Comparison of ENCODE assay signal across 9 cellular contexts in the genomic region with DNA sequence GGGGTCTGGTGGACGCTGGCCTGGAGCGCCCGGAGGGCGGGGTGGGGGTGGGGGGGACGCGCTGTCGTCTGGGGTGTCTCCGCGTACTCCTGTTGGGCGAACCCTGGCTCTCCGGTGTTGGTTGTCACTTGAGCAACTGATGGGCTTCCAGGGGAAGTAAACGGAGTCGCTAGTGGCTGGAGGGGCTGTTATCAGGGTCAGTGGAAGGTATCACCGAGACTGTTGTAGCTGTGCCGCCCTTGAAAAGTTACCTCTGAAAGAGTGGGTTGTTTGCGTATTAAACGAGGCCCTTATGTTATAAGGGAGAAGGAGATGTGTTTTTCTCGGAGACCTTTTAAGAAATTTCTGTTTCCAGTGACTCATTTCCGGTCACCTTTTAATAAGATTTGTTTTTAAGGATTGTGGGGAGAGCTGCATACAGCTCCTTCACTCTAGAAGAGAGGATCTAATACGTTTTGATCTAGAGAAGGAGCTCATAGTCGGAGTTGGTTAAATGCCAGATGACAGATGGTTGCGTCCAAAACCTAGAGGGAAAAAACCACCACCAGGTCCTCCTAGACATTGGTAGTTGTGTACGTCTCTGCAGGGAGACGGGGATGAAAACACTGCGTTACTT. TPM values are rescaled to one million over a fixed set of nuclear protein-coding genes. Genes with fewer than 3 reads are reported as not detected.
DNase-seq lines count a peak whose midpoint lies in the region; ATAC-seq, FAIRE-seq and TF ChIP-seq lines count a peak whose summit lies in the region.
"Had no signal": no experiment of that assay in that cellular context is flagged by ENCODE, and none has a peak within 500 bp of the region (broad histone marks: within the 10 kb centered on the region; RNA-seq: fewer than 3 reads in every experiment).

No MANE protein-coding gene starts in this region.

- no TSS peak for BruUV-seq in HepG2 (replicated peaks; lab: Mats Ljungman, UMichigan)

- intact Hi-C loops in HepG2 (cut with micrococcal nuclease; ENCODE audit: unreplicated experiment) (no loop called here), right lobe of liver (cut with DNase I) (no loop called here)

- H3K9me3 ChIP-seq in HepG2 (ENCODE audit: low read length) (no peaks in the 10 kb centered on the region), right lobe of liver (no peaks in the 10 kb centered on the region), mesenchymal stem cell (ENCODE audit: control insufficient read depth, low read length) (no peaks in the 10 kb centered on the region)

- TF ChIP-seq CTCF in HepG2 (CRISPR knock-in tag; IDR thresholded peaks at IDR 0.05) (no peak), right lobe of liver (IDR thresholded peaks at IDR 0.05) (no peak), cardiac fibroblast (IDR thresholded peaks at IDR 0.05; ENCODE audit: low read depth, low read length) (no peak)

- no peak overlapping the region for H3K23ac ChIP-seq in mesenchymal stem cell (ENCODE audit: low read length in 2 of 2)

- TF ChIP-seq POLR2A in HepG2 (IDR thresholded peaks at IDR 0.05; ENCODE audit: insufficient read depth in 1 of 2, low read depth in 2 of 2, low read length in 2 of 2) = no peak
- TF ChIP-seq POLR2A in right lobe of liver (IDR thresholded peaks at IDR 0.05) = no peak

- no peak for FAIRE-seq in HepG2 (lab: Jason Lieb, UNC)

- no peaks in the 10 kb centered on the region for H3K79me1 ChIP-seq in mesenchymal stem cell (replicated peaks; ENCODE audit: low read length, poor library complexity, severe bottlenecking)

- no peak overlapping the region for H3K18ac ChIP-seq in mesenchymal stem cell (ENCODE audit: low read depth in 1 of 2, low read length in 2 of 2)

- no peak overlapping the region for H4K8ac ChIP-seq in mesenchymal stem cell (ENCODE audit: low read length)

- H3K14ac ChIP-seq in mesenchymal stem cell (ENCODE audit: low read length in 2 of 2) = no peak overlapping the region

- DNase-seq in HepG2 (ENCODE audit: low spot score) (no peak), right lobe of liver (no peak), cardiac fibroblast (ENCODE audit: low read depth in 2 of 2) (peak; percentile 9 to 21), mesenchymal stem cell (no peak)
- no peak for DNase-seq in natural killer cell treated with Interleukin-12 subunit alpha and Interleukin-12 subunit beta and Interleukin-15 and Interleukin-18, amount 100 ng/mL, for 72 hours (ENCODE audit: low spot score)

- CTCF ChIA-PET in HepG2 (lab: Yijun Ruan, JAX; ENCODE audit: low intra/inter-chr PET ratio, low total read pairs) = no interaction called here

- H2AFZ ChIP-seq in HepG2 (ENCODE audit: low read length) (no peak overlapping the region), mesenchymal stem cell (ENCODE audit: low read depth, low read length) (no peak overlapping the region)

- H3K36me3 Mint-ChIP-seq in natural killer cell treated with Interleukin-12 subunit alpha and Interleukin-12 subunit beta and Interleukin-15 and Interleukin-18, amount 100 ng/mL, for 72 hours = no peaks in the 10 kb centered on the region

- H2AK5ac ChIP-seq in mesenchymal stem cell (ENCODE audit: low read length, severe bottlenecking) = no peak overlapping the region

- no peak overlapping the region for H3K4ac ChIP-seq in mesenchymal stem cell (ENCODE audit: low read depth in 1 of 2, low read length in 2 of 2)

- no peak overlapping the region for H3K27ac ChIP-seq in HepG2 (ENCODE audit: extremely low read length, insufficient read depth, low read length)
- H3K27ac ChIP-seq in right lobe of liver = no peak overlapping the region
- H3K27ac ChIP-seq in mesenchymal stem cell (ENCODE audit: low read length, poor library complexity, severe bottlenecking) = no peak overlapping the region
- H3K27ac ChIP-seq: C4-2B had no signal

- H3K4me2 ChIP-seq in HepG2 (ENCODE audit: low read depth, low read length) (no peak overlapping the region), mesenchymal stem cell (ENCODE audit: low read length, poor library complexity, severe bottlenecking) (peak overlapping the region; percentile 97)

- peaks cover 40 to 44% of the 10 kb centered on the region in 2 donors for H3K27me3 Mint-ChIP-seq in natural killer cell treated with Interleukin-12 subunit alpha and Interleukin-12 subunit beta and Interleukin-15 and Interleukin-18, amount 100 ng/mL, for 72 hours

- WGBS in HepG2 (ENCODE audit: low lambda C conversion rate) = 17% methylated on average over 15 of the region's 25 CpGs
- WGBS in right lobe of liver (ENCODE audit: insufficient coverage, low coverage, low lambda C conversion rate, missing lambda C conversion rate) = 18% methylated on average over 16 of the region's 25 CpGs
- 12% methylated on average over 24 of the region's 25 CpGs for WGBS in mesenchymal stem cell

- no peaks in the 10 kb centered on the region for H3K79me2 ChIP-seq in HepG2 (ENCODE audit: insufficient read depth, low read length)

- H3K27me3 ChIP-seq in HepG2 (ENCODE audit: control insufficient read depth in 1 of 2, insufficient read depth in 2 of 2, low read length in 2 of 2) = peaks cover 6 to 34% of the 10 kb centered on the region in 2 experiments
- H3K27me3 ChIP-seq in right lobe of liver = peaks cover 0 to 15% of the 10 kb centered on the region in 2 donors
- peaks cover 7 to 32% of the 10 kb centered on the region in 2 experiments for H3K27me3 ChIP-seq in mesenchymal stem cell (ENCODE audit: control insufficient read depth in 1 of 2, insufficient read depth in 1 of 2, low read length in 2 of 2)

- H3K4me1 Mint-ChIP-seq in natural killer cell treated with Interleukin-12 subunit alpha and Interleukin-12 subunit beta and Interleukin-15 and Interleukin-18, amount 100 ng/mL, for 72 hours (ENCODE audit: low read depth in 2 of 2) = no peaks in the 10 kb centered on the region

- H4K91ac ChIP-seq in mesenchymal stem cell (ENCODE audit: low read length) = no peak overlapping the region

- H2BK12ac ChIP-seq in mesenchymal stem cell (ENCODE audit: low read length in 2 of 2) = no peak overlapping the region

- H3K36me3 ChIP-seq in HepG2 (replicated peaks in 1 of 2; ENCODE audit: control insufficient read depth in 1 of 2, insufficient read depth in 2 of 2, low read length in 2 of 2) (no peaks in the 10 kb centered on the region), right lobe of liver (no peaks in the 10 kb centered on the region), mesenchymal stem cell (ENCODE audit: control insufficient read depth in 1 of 2, insufficient read depth in 2 of 2, low read depth in 1 of 2, low read length in 2 of 2) (no peaks in the 10 kb centered on the region)

- H3K9me3 Mint-ChIP-seq in natural killer cell treated with Interleukin-12 subunit alpha and Interleukin-12 subunit beta and Interleukin-15 and Interleukin-18, amount 100 ng/mL, for 72 hours = peaks cover 2% of the 10 kb centered on the region

- H3K4me3 ChIP-seq in HepG2 (replicated peaks in 1 of 3; ENCODE audit: insufficient read depth in 1 of 3, low read depth in 2 of 3, low read length in 3 of 3) (peak overlapping the region in 1 of 3 experiments; percentile 48; a peak in 1 of 6 replicates), right lobe of liver (no peak overlapping the region), cardiac fibroblast (replicated peaks in 1 of 2; ENCODE audit: low read depth in 2 of 2, low read length in 2 of 2) (peak overlapping the region; percentile 33 to 35), mesenchymal stem cell (ENCODE audit: insufficient read depth in 1 of 2, low read depth in 1 of 2, low read length in 2 of 2) (peak overlapping the region; percentile 51 to 80)

- no peak overlapping the region for H3K4me3 Mint-ChIP-seq in natural killer cell treated with Interleukin-12 subunit alpha and Interleukin-12 subunit beta and Interleukin-15 and Interleukin-18, amount 100 ng/mL, for 72 hours

- POLR2A ChIA-PET in HepG2 (lab: Yijun Ruan, JAX) = no interaction called here

- H3K9ac ChIP-seq in HepG2 (ENCODE audit: insufficient read depth, low read depth, low read length) = no peak overlapping the region
- peak overlapping the region; percentile 73 for H3K9ac ChIP-seq in mesenchymal stem cell (ENCODE audit: low read length)

- TF ChIP-seq EP300 in HepG2 (IDR thresholded peaks at IDR 0.05; ENCODE audit: low read depth in 2 of 2, low read length in 2 of 2) = no peak
- TF ChIP-seq EP300 in HepG2 (CRISPR knock-in tag; IDR thresholded peaks at IDR 0.05; ENCODE audit: borderline replicate concordance) = no peak

- no peaks in the 10 kb centered on the region for H4K20me1 ChIP-seq in HepG2 (ENCODE audit: insufficient read depth, low read length)

- no peak overlapping the region for H2BK120ac ChIP-seq in mesenchymal stem cell (ENCODE audit: low read depth, low read length)

- no peak overlapping the region for H2BK15ac ChIP-seq in mesenchymal stem cell (ENCODE audit: low read depth, poor library complexity, severe bottlenecking)

- peak; percentile 23 for ATAC-seq in HepG2
- ATAC-seq in right lobe of liver = no peak
- no peak for ATAC-seq in natural killer cell treated with Interleukin-12 subunit alpha and Interleukin-12 subunit beta and Interleukin-15 and Interleukin-18, amount 100 ng/mL, for 72 hours
- ATAC-seq in GM19395 (IDR thresholded peaks at IDR 0.05; ENCODE audit: unreplicated experiment) = no peak
- no peak for ATAC-seq in GM18907 (IDR thresholded peaks at IDR 0.05; ENCODE audit: unreplicated experiment)
- ATAC-seq in HG02623 (IDR thresholded peaks at IDR 0.05; ENCODE audit: unreplicated experiment) = no peak

- TF ChIP-seq RAD21 in HepG2 (CRISPR knock-in tag; IDR thresholded peaks at IDR 0.05) = no peak

- no peak overlapping the region for H3K27ac Mint-ChIP-seq in natural killer cell treated with Interleukin-12 subunit alpha and Interleukin-12 subunit beta and Interleukin-15 and Interleukin-18, amount 100 ng/mL, for 72 hours

- no peak overlapping the region for H2BK5ac ChIP-seq in mesenchymal stem cell (ENCODE audit: low read depth, low read length, poor library complexity, severe bottlenecking)

- in situ Hi-C loops in HepG2 (cut with HindIII; ENCODE audit: extremely low pct_ligation_motif_present, low pct_unique_long_range_greater_than_20kb) = no loop called here

- H3K4me1 ChIP-seq in HepG2 (ENCODE audit: insufficient read depth, low read length) (no peaks in the 10 kb centered on the region), right lobe of liver (peaks cover 0 to 9% (median 0%) of the 10 kb centered on the region in 4 donors), mesenchymal stem cell (ENCODE audit: control insufficient read depth, insufficient read depth, low read depth, low read length) (peaks cover 14% of the 10 kb centered on the region)

RNA-seq across cellular contexts. Expression of gene DBX2, which starts 0.7 kb away (rescaled TPM):
- total RNA-seq in HepG2 (2016; rRNA removed; fragmentation: Illumina TruSeq; extraction: Trizol) (not detected in 2 replicates), right lobe of liver (not detected)
- not detected in 2 replicates for total RNA-seq in HepG2 (2016; cell fraction: cytosol; rRNA removed; fragmentation: Illumina TruSeq; extraction: Trizol; ENCODE audit: low read depth)
- total RNA-seq in HepG2 (2016; cell fraction: insoluble cytoplasmic fraction; rRNA removed; fragmentation: Illumina TruSeq; extraction: Trizol) = not detected in 2 replicates
- total RNA-seq in HepG2 (2016; cell fraction: membrane; rRNA removed; fragmentation: Illumina TruSeq; extraction: Trizol) = not detected in 2 replicates
- not detected in 2 replicates for total RNA-seq in HepG2 (2016; cell fraction: nucleus; rRNA removed; fragmentation: Illumina TruSeq; extraction: Trizol)
- not detected in 2 replicates for polyA plus RNA-seq in HepG2 (2011; rRNA removed)
- polyA plus RNA-seq in HepG2 (2011; cell fraction: cytosol; rRNA removed) = not detected in 2 replicates
- not detected in 2 replicates for polyA plus RNA-seq in HepG2 (2011; cell fraction: nucleus; rRNA removed)
- polyA plus RNA-seq in HepG2 (2012) = not detected in 2 replicates
- not detected in 2 replicates for polyA plus RNA-seq in HepG2 (2016; cell fraction: cytosol; fragmentation: Illumina TruSeq; extraction: Trizol; ENCODE audit: low read depth)
- polyA plus RNA-seq in HepG2 (2016; cell fraction: insoluble cytoplasmic fraction; fragmentation: Illumina TruSeq; extraction: Trizol; ENCODE audit: low read depth) = not detected in 2 replicates
- polyA plus RNA-seq in HepG2 (2016; cell fraction: membrane; fragmentation: Illumina TruSeq; extraction: Trizol; ENCODE audit: low read depth) = not detected in 2 replicates
- not detected in 2 replicates for polyA plus RNA-seq in HepG2 (2016; cell fraction: nucleus; fragmentation: Illumina TruSeq; extraction: Trizol; ENCODE audit: insufficient read depth, low read depth)
- not detected in 2 replicates for polyA minus RNA-seq in HepG2 (2011; rRNA and poly(A)+ RNA removed; ENCODE audit: low replicate concordance)
- not detected in 2 replicates for polyA minus RNA-seq in HepG2 (2011; cell fraction: cytosol; rRNA and poly(A)+ RNA removed)
- not detected in 2 replicates for polyA minus RNA-seq in HepG2 (2011; cell fraction: nucleus; rRNA and poly(A)+ RNA removed)
- polyA plus RNA-seq in mesenchymal stem cell (2013, experiment 1 of 2) = not detected
- polyA plus RNA-seq in mesenchymal stem cell (2013, experiment 2 of 2) = not detected
- not detected for total RNA-seq in natural killer cell treated with Interleukin-12 subunit alpha and Interleukin-12 subunit beta and Interleukin-15 and Interleukin-18, amount 100 ng/mL, for 72 hours

Comparison
In these comparisons a context has a peak if more than half of its experiments do, and no peak if none do; other contexts are left out.
1. DNase-seq: peak in cardiac fibroblast (2 of 2); none in HepG2 (single experiment), right lobe of liver (0 of 3), mesenchymal stem cell (single experiment) and natural killer cell treated with Interleukin-12 subunit alpha and Interleukin-12 subunit beta and Interleukin-15 and Interleukin-18, amount 100 ng/mL, for 72 hours (single experiment).
2. H3K4me3 ChIP-seq: peak in cardiac fibroblast (2 of 2) and mesenchymal stem cell (2 of 2); none in right lobe of liver (0 of 3).